Comparison of ENCODE assay signal across 1 cellular context in genomic region chr16:52556083-52556482, GRCh38.
TF ChIP-seq lines count a peak whose summit lies in the region.

No MANE protein-coding gene starts in this region.

TF ChIP-seq in H1, 55 proteins besides CTCF, POLR2A, EP300 and RAD21 (continued from another document):
- TF ChIP-seq POU5F1 (IDR thresholded peaks at IDR 0.05; ENCODE audit: low read depth, low read length) (no peak), RFX5 (IDR thresholded peaks at IDR 0.05; ENCODE audit: borderline replicate concordance, low read depth, low read length) (no peak), ASH2L (IDR thresholded peaks at IDR 0.05; ENCODE audit: low read length) (no peak), SIRT6 (IDR thresholded peaks at IDR 0.05; ENCODE audit: low read length) (no peak), E2F6 (IDR thresholded peaks at IDR 0.05) (no peak), KDM5A (IDR thresholded peaks at IDR 0.05; ENCODE audit: low read length) (no peak), SP1 (IDR thresholded peaks at IDR 0.05; ENCODE audit: low read depth, low read length) (no peak)
TF ChIP-seq in H1: peak in this region for 0.
